8 cellular contexts compared by ENCODE assay signal in the genomic region with DNA sequence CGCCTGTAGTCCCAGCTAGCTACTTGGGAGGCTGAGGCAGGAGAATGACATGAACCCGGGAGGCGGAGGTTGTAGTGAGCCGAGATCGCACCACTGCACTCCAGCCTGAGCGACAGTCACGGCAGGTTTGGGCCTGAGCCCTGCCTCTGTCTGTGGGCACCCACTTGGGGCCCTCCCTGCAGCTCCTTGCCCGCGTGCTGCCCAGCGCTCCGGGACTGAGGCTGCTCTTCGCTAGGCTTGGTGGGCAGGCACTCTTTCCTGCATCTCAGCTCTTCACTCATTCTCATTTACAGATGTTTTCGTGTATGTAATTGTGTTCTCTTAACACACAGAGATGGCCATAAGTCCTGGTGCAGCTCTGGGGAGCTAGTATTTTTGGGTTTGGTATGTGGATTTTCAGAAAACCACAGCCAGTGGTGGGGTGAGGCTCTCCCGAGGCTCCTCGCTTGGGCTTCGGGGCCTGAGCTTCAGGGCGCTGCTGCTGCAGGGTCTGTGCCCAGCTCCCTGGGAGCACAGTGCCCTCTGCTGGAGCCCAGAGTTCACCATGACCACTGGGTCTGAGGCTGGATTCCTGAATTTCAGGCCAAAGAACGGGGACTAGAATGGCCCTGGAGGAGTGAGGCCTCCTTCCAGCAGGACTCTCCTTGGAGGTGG. TPM values are rescaled to one million over a fixed set of nuclear protein-coding genes. Genes with fewer than 3 reads are reported as not detected.
DNase-seq lines count a peak whose midpoint lies in the region; ATAC-seq and TF ChIP-seq lines count a peak whose summit lies in the region.

No MANE protein-coding gene starts in this region.

- H3K9me3 ChIP-seq in lower lobe of right lung, result no peaks in the 10 kb centered on the region

- ATAC-seq in lower lobe of right lung (peak; percentile 85 to 87), GM21360 (IDR thresholded peaks at IDR 0.05; ENCODE audit: unreplicated experiment) (no peak)

- H3K27me3 ChIP-seq in lower lobe of right lung (ENCODE audit: low read depth), result no peaks in the 10 kb centered on the region

- intact Hi-C loops in lower lobe of right lung (cut with DNase I), result no loop called here

- H3K4me1 ChIP-seq in lower lobe of right lung, result peaks cover 81% of the 10 kb centered on the region

- no peak overlapping the region for H3K4me3 ChIP-seq in lower lobe of right lung

- peak; percentile 89 for TF ChIP-seq CTCF in lower lobe of right lung (IDR thresholded peaks at IDR 0.05)

- H3K36me3 ChIP-seq in lower lobe of right lung, result peaks cover 41% of the 10 kb centered on the region

- DNase-seq in SIG-M5 treated with dmso at 0.1 percent for 504 hours (lab: John Stamatoyannopoulos, UW; ENCODE audit: unreplicated experiment) (peak; percentile 40), SIG-M5 (lab: John Stamatoyannopoulos, UW) (no peak), NCI-H2196 (lab: John Stamatoyannopoulos, UW; ENCODE audit: unreplicated experiment) (peak; percentile 77), dermis blood vessel endothelial cell (peak; percentile 87), lower lobe of right lung (peak; percentile 85)
- DNase-seq in activated CD4-positive, alpha-beta T cell treated with anti-CD3 and anti-CD28 coated beads, Interleukin-2, amount 50 U/mL, for 24 hours (ENCODE audit: low read depth in 1 of 2, low spot score in 1 of 2), result peak; percentile 32 to 49
- peak; percentile 36 for DNase-seq in stimulated activated CD8-positive, alpha-beta memory T cell treated with anti-CD3 and anti-CD28 coated beads, Interleukin-12 subunit alpha, Interleukin-12 subunit beta, amount 100 ng/mL, for 1 hour (ENCODE audit: low read depth)

- H3K27ac ChIP-seq in lower lobe of right lung, result peak overlapping the region; percentile 81

RNA-seq across cellular contexts. Expression of gene UPF1, which starts 15.2 kb away (rescaled TPM):
- total RNA-seq in dermis blood vessel endothelial cell (100 and 107 TPM in 2 replicates), lower lobe of right lung (75.8 TPM)

RNA-seq across cellular contexts. Expression of gene CERS1, which starts 49.0 kb away (rescaled TPM):
- total RNA-seq in dermis blood vessel endothelial cell, result 1.0 and 1.3 TPM in 2 replicates
- total RNA-seq in lower lobe of right lung, result not detected

RNA-seq across cellular contexts. Expression of gene COMP, which starts 55.9 kb away (rescaled TPM):
- total RNA-seq in dermis blood vessel endothelial cell (not detected in 2 replicates), lower lobe of right lung (2.3 TPM)
